8 cellular contexts compared by ENCODE assay signal in genomic region chr17:66302761-66303626, GRCh38. TPM values are rescaled to one million over a fixed set of nuclear protein-coding genes. Genes with fewer than 3 reads are reported as not detected.
DNase-seq lines count a peak whose midpoint lies in the region; ATAC-seq, FAIRE-seq and TF ChIP-seq lines count a peak whose summit lies in the region.

No MANE protein-coding gene starts in this region.

- H3K79me2 ChIP-seq in GM12878 (ENCODE audit: control insufficient read depth, insufficient read depth, low read length), result no peaks in the 10 kb centered on the region

- H4K20me1 ChIP-seq in GM12878 (ENCODE audit: control insufficient read depth, insufficient read depth), result no peaks in the 10 kb centered on the region

- H3K9ac ChIP-seq in GM12878 (ENCODE audit: control insufficient read depth, insufficient read depth, low read length), result no peak overlapping the region

- in situ Hi-C loops in GM12878 (cut with MboI), result no loop called here

- CTCF ChIA-PET in GM12878 (lab: Yijun Ruan, JAX), result no interaction called here

- no peak for FAIRE-seq in GM12878 (lab: Jason Lieb, UNC)

- peak overlapping the region; percentile 65 for H2AFZ ChIP-seq in GM12878 (ENCODE audit: control insufficient read depth, low read depth, low read length)

- DNase-seq in AG10803 (ENCODE audit: low read depth) (peak; percentile 59), HPDE6-E6E7 (ENCODE audit: extremely low spot score) (peak; percentile 25), T-helper 17 cell (peak; percentile 16 to 39 (median 20)), GM12878 (ENCODE audit: low read depth, low spot score) (no peak), hypothalamus (lab: John Stamatoyannopoulos, UW) (peak in 44 of 51 donors; percentile 18 to 78 (median 56)), putamen (ENCODE audit: low spot score) (peak; percentile 38), GM19240 (ENCODE audit: insufficient read length, low spot score) (no peak)

- RAD21 ChIA-PET in GM12878 (lab: Charles Lee; ENCODE audit: unreplicated experiment), result interaction anchor here (0.6 kb wide), 1 partner anchor 26 kb away, joined by 3 read pairs; no protein-coding TSS in a partner anchor

- TF ChIP-seq CTCF in AG10803 (conservative IDR thresholded peaks at IDR 0.05; ENCODE audit: low read length) (no peak), GM12878 (IDR thresholded peaks at IDR 0.05 in 2 of 3, conservative IDR thresholded peaks at IDR 0.05 in 1 of 3; ENCODE audit: control insufficient read depth in 2 of 3, extremely low read depth in 1 of 3, insufficient read depth in 1 of 3, low read depth in 3 of 3, low read length in 3 of 3) (no peak)

- intact Hi-C loops in GM12878 (cut with micrococcal nuclease; ENCODE audit: unreplicated experiment), result loop anchor here (5.0 kb wide), 2 partner anchors 124 to 369 kb away; no protein-coding TSS in a partner anchor

- POLR2A ChIA-PET in GM12878 (lab: Charles Lee), result no interaction called here

- TF ChIP-seq POLR2A in GM12878 (IDR thresholded peaks at IDR 0.05; ENCODE audit: low read depth, low read length), result no peak

- peak overlapping the region; percentile 85 for H3K4me3 ChIP-seq in AG10803 (ENCODE audit: low read length)
- peak overlapping the region; percentile 60 for H3K4me3 ChIP-seq in GM12878

- no peaks in the 10 kb centered on the region for H3K9me3 ChIP-seq in T-helper 17 cell (ENCODE audit: control insufficient read depth, low read length, poor library complexity, severe bottlenecking)
- H3K9me3 ChIP-seq in GM12878 (replicated peaks; ENCODE audit: control insufficient read depth, insufficient read depth, low read length), result no peaks in the 10 kb centered on the region

- peaks cover 50% of the 10 kb centered on the region for H3K4me1 Mint-ChIP-seq in T-helper 17 cell

- H3K4me1 ChIP-seq in GM12878 (ENCODE audit: control insufficient read depth, insufficient read depth, low read length), result no peaks in the 10 kb centered on the region

- peak overlapping the region; percentile 80 for H3K4me2 ChIP-seq in GM12878 (ENCODE audit: control insufficient read depth, insufficient read depth)

- BruUV-seq in GM12878 (replicated peaks; lab: Mats Ljungman, UMichigan), result no TSS peak

- H3K4me3 Mint-ChIP-seq in T-helper 17 cell, result peak overlapping the region; percentile 97

- TF ChIP-seq RAD21 in GM12878 (IDR thresholded peaks at IDR 0.05; ENCODE audit: insufficient read depth, low read depth, low read length), result no peak

- SMC1A ChIA-PET in GM12878 (lab: Charles Lee; ENCODE audit: uncharacterized antibody, unreplicated experiment), result no interaction called here

- H3K27ac Mint-ChIP-seq in T-helper 17 cell, result peak overlapping the region; percentile 91

- peaks cover 8% of the 10 kb centered on the region for H3K36me3 Mint-ChIP-seq in T-helper 17 cell (ENCODE audit: low read depth)

- 3% methylated on average over 51 of the region's 91 CpGs for WGBS in GM12878 (ENCODE audit: insufficient coverage, insufficient replicate concordance, low lambda C conversion rate, missing lambda C conversion rate)

- no peak overlapping the region for H3K27ac ChIP-seq in GM12878 (ENCODE audit: control insufficient read depth, insufficient read depth)

- H3K27me3 ChIP-seq in GM12878 (replicated peaks in 1 of 2; ENCODE audit: control insufficient read depth in 2 of 2, insufficient read depth in 2 of 2, low read length in 1 of 2), result peaks cover 0 to 11% of the 10 kb centered on the region in 2 experiments; a peak in 2 of 4 replicates

- TF ChIP-seq EP300 in GM12878 (IDR thresholded peaks at IDR 0.05; ENCODE audit: borderline replicate concordance in 1 of 2, control insufficient read depth in 1 of 2, low read depth in 2 of 2, low read length in 2 of 2), result no peak

- H3K36me3 ChIP-seq in GM12878 (ENCODE audit: control insufficient read depth in 2 of 2, insufficient read depth in 2 of 2, low read length in 1 of 2), result no peaks in the 10 kb centered on the region

- peak; percentile 33 for ATAC-seq in GM19351 (IDR thresholded peaks at IDR 0.05; ENCODE audit: unreplicated experiment)
- ATAC-seq in T-helper 17 cell, result peak; percentile 49
- peak; percentile 57 for ATAC-seq in GM12878

- H3K27me3 Mint-ChIP-seq in T-helper 17 cell, result no peaks in the 10 kb centered on the region

TF ChIP-seq in GM12878, 131 proteins besides CTCF, POLR2A, EP300 and RAD21:
- TF ChIP-seq GATAD2B (conservative IDR thresholded peaks at IDR 0.05; ENCODE audit: low read depth), result 0 out of 2 replicates have a peak, but pooled peaks have one; percentile 33
- no peak for TF ChIP-seq MEF2A (IDR thresholded peaks at IDR 0.05; ENCODE audit: insufficient read depth, low read depth, low read length)
- TF ChIP-seq LARP7 (IDR thresholded peaks at IDR 0.05), result peak; percentile 47; the same call in 1 of the 2 replicates
- peak; percentile 72 for TF ChIP-seq HDAC6 (IDR thresholded peaks at IDR 0.05; ENCODE audit: unreplicated experiment)
- TF ChIP-seq MXI1 (IDR thresholded peaks at IDR 0.05; ENCODE audit: low read depth, low read length), result peak; percentile 52; the same call in 1 of the 2 replicates
- TF ChIP-seq IKZF1 (conservative IDR thresholded peaks at IDR 0.05), result peak; percentile 13; the same call in 1 of the 2 replicates
- TF ChIP-seq NR2C2 (IDR thresholded peaks at IDR 0.05; ENCODE audit: borderline replicate concordance, control insufficient read depth, insufficient read length, low read depth), result no peak
- TF ChIP-seq CBX3 (IDR thresholded peaks at IDR 0.05; ENCODE audit: borderline replicate concordance, low read depth), result no peak
- peak; percentile 20 to 45; a peak in 3 of 4 replicates for TF ChIP-seq BHLHE40 (IDR thresholded peaks at IDR 0.05; ENCODE audit: borderline replicate concordance in 1 of 2, low read depth in 2 of 2, low read length in 1 of 2)
- no peak for TF ChIP-seq NR2F1 (conservative IDR thresholded peaks at IDR 0.05)
- TF ChIP-seq GABPA (IDR thresholded peaks at IDR 0.05; ENCODE audit: low read depth), result no peak
- 0 out of 2 replicates have a peak, but pooled peaks have one; percentile 53 for TF ChIP-seq NBN (IDR thresholded peaks at IDR 0.05)

RNA-seq across cellular contexts. Expression of gene PRKCA, which starts 0.6 kb away (rescaled TPM):
- total RNA-seq in T-helper 17 cell, result 10 to 100 TPM; 84.9 to 93.9 TPM
- 6.1 and 11.4 TPM in 2 replicates for total RNA-seq in GM12878 (2013; cell fraction: nucleolus; rRNA removed)
- total RNA-seq in GM12878 (2014; rRNA removed), result 0.49 and 0.56 TPM in 2 replicates
- total RNA-seq in GM12878 (2014; rRNA removed; fragmentation: Illumina TruSeq; extraction: Trizol), result 1.3 and 1.5 TPM in 2 replicates
- 1.9 and 2.3 TPM in 2 replicates for total RNA-seq in GM12878 (2021)
- polyA plus RNA-seq in GM12878 (2011; ENCODE audit: low read depth), result 0.22 TPM
- 13.6 and 14.6 TPM in 2 replicates for polyA plus RNA-seq in GM12878 (2011; rRNA removed)
- polyA plus RNA-seq in GM12878 (2011; cell fraction: cytosol; rRNA removed), result 10.5 and 11.9 TPM in 2 replicates
- polyA plus RNA-seq in GM12878 (2011; cell fraction: nucleus; rRNA removed), result 10.3 and 13.3 TPM in 2 replicates
- 0.31 and 0.35 TPM in 2 replicates for polyA plus RNA-seq in GM12878 (2012)
- polyA plus RNA-seq in GM12878 (2014; fragmentation: Illumina TruSeq; extraction: Trizol), result 1.00 and 1.1 TPM in 2 replicates
- polyA plus RNA-seq in GM12878 (2014; fragmentation: Nextera tagmentation; extraction: Ambion mirVana), result under 1 TPM; 0.11 to 0.27 TPM
- 0.64 and 0.89 TPM in 2 replicates for polyA plus RNA-seq in GM12878 (2014; rRNA removed)
- under 1 TPM; 0.29 to 0.79 TPM for polyA plus RNA-seq in GM12878 (2016; fragmentation: Nextera tagmentation; extraction: Ambion mirVana)
- 23.4 and 24.2 TPM in 2 replicates for polyA minus RNA-seq in GM12878 (2011; rRNA and poly(A)+ RNA removed)
- 7.8 and 8.3 TPM in 2 replicates for polyA minus RNA-seq in GM12878 (2011; cell fraction: cytosol; rRNA and poly(A)+ RNA removed)
- polyA minus RNA-seq in GM12878 (2011; cell fraction: nucleus; rRNA and poly(A)+ RNA removed), result 16.0 and 33.5 TPM in 2 replicates

Comparison
In these comparisons a context has a peak if more than half of its experiments do, and no peak if none do; other contexts are left out.
1. DNase-seq: peak in AG10803 (single experiment), HPDE6-E6E7 (single experiment), T-helper 17 cell (3 of 3), hypothalamus (44 of 51) and putamen (single experiment); none in GM12878 (single experiment) and GM19240 (single experiment).
2. RNA of gene PRKCA, which starts 0.6 kb away (total RNA-seq): 84.9 to 93.9 TPM in T-helper 17 cell; 0.49 to 11.4 TPM in GM12878; every median in the first group is over 4 times any median in the second.
3. Peak in every context shown above with its lines, with median percentiles within 50 percentile points of each other: ATAC-seq.